ENCODE assay signal across 8 cellular contexts in genomic region chr9:85804993-85805788, GRCh38.
DNase-seq lines count a peak whose midpoint lies in the region; ATAC-seq and TF ChIP-seq lines count a peak whose summit lies in the region.
"Not testable (repeated sequence)": the region's sequence is repeated elsewhere in the genome, so short reads cannot be mapped to it uniquely, and the experiment has no call there.

No MANE protein-coding gene starts in this region.

- H3K79me2 ChIP-seq in Loucy (ENCODE audit: insufficient read depth, low read length) = peaks cover 32% of the 10 kb centered on the region; the same call in 1 of the 2 replicates

- not testable (repeated sequence) for H3K27me3 Mint-ChIP-seq in activated naive CD4-positive, alpha-beta T cell treated with anti-CD3 and anti-CD28 coated beads, Interleukin-2, amount 10 ng/mL, durations not matched to agents 7 days and 5 days; glutamatergic neuron (ENCODE audit: unreplicated experiment)

- peak overlapping the region; percentile 78 for H3K9ac ChIP-seq in Loucy (ENCODE audit: low read depth, low read length, poor library complexity, severe bottlenecking)

- H3K9me3 ChIP-seq in HAP-1; Loucy (ENCODE audit: insufficient read depth, low read depth, low read length): not testable (repeated sequence)

- H3K4me2 ChIP-seq in Loucy (ENCODE audit: low read depth, low read length, poor library complexity, severe bottlenecking) = peak overlapping the region; percentile 76

- DNase-seq in GM03348 (ENCODE audit: low spot score) (peak; percentile 78), HAP-1 (ENCODE audit: low spot score in 2 of 2) (peak; percentile 66 to 82), SK-N-DZ (ENCODE audit: low spot score) (peak; percentile 70), glutamatergic neuron (peak; percentile 77), omental fat pad (ENCODE audit: low spot score) (peak; percentile 35), superior temporal gyrus (ENCODE audit: extremely low spot score) (peak; percentile 72)
- peak; percentile 83 for DNase-seq in activated naive CD4-positive, alpha-beta T cell treated with anti-CD3 and anti-CD28 coated beads, Interleukin-2, amount 10 ng/mL, durations not matched to agents 7 days and 5 days

- H3K36me3 Mint-ChIP-seq in activated naive CD4-positive, alpha-beta T cell treated with anti-CD3 and anti-CD28 coated beads, Interleukin-2, amount 10 ng/mL, durations not matched to agents 7 days and 5 days = peaks cover 15% of the 10 kb centered on the region
- H3K36me3 Mint-ChIP-seq in glutamatergic neuron (ENCODE audit: unreplicated experiment) = not testable (repeated sequence)

- H3K27me3 ChIP-seq in HAP-1 (ENCODE audit: low read depth); Loucy (ENCODE audit: insufficient read depth, low read length, poor library complexity, severe bottlenecking): not testable (repeated sequence)

- in situ Hi-C loops in HAP-1 (cut with MboI; ENCODE audit: low sequenced_read_pairs) = not testable (repeated sequence)

- H3K4me3 Mint-ChIP-seq in activated naive CD4-positive, alpha-beta T cell treated with anti-CD3 and anti-CD28 coated beads, Interleukin-2, amount 10 ng/mL, durations not matched to agents 7 days and 5 days = peak overlapping the region; percentile 68
- H3K4me3 Mint-ChIP-seq in glutamatergic neuron (ENCODE audit: unreplicated experiment) = not testable (repeated sequence)

- H3K9me2 ChIP-seq in Loucy (replicated peaks; ENCODE audit: low read depth, low read length) = not testable (repeated sequence)

- CTCF ChIA-PET in activated naive CD4-positive, alpha-beta T cell treated with anti-CD3 and anti-CD28 coated beads, Interleukin-2, amount 10 ng/mL, durations not matched to agents 7 days and 5 days (lab: Charles Lee) = not testable (repeated sequence)

- H3K4me3 ChIP-seq in HAP-1 (peak overlapping the region; percentile 51), Loucy (ENCODE audit: low read length, poor library complexity, severe bottlenecking) (peak overlapping the region; percentile 83)

- not testable (repeated sequence) for H3K36me3 ChIP-seq in HAP-1 (replicated peaks); Loucy (ENCODE audit: insufficient read depth, low read length)

- not testable (repeated sequence) for TF ChIP-seq CTCF in Loucy (conservative IDR thresholded peaks at IDR 0.05; ENCODE audit: low read length); glutamatergic neuron (IDR thresholded peaks at IDR 0.05; ENCODE audit: partially characterized antibody, unreplicated experiment); omental fat pad (IDR thresholded peaks at IDR 0.05)

- H3K4me1 ChIP-seq in HAP-1 = not testable (repeated sequence)
- peaks cover 16% of the 10 kb centered on the region for H3K4me1 ChIP-seq in Loucy (ENCODE audit: insufficient read depth, low read length, poor library complexity, severe bottlenecking)

- peak overlapping the region; percentile 64 for H3K27ac Mint-ChIP-seq in activated naive CD4-positive, alpha-beta T cell treated with anti-CD3 and anti-CD28 coated beads, Interleukin-2, amount 10 ng/mL, durations not matched to agents 7 days and 5 days
- peak overlapping the region; percentile 22 for H3K27ac Mint-ChIP-seq in glutamatergic neuron (ENCODE audit: unreplicated experiment)

- peaks cover 21% of the 10 kb centered on the region for H3K4me1 Mint-ChIP-seq in activated naive CD4-positive, alpha-beta T cell treated with anti-CD3 and anti-CD28 coated beads, Interleukin-2, amount 10 ng/mL, durations not matched to agents 7 days and 5 days
- not testable (repeated sequence) for H3K4me1 Mint-ChIP-seq in glutamatergic neuron (ENCODE audit: low read depth, unreplicated experiment)

- peak; percentile 93 for ATAC-seq in omental fat pad (ENCODE audit: low FRiP score)

- not testable (repeated sequence) for H3K9me3 Mint-ChIP-seq in activated naive CD4-positive, alpha-beta T cell treated with anti-CD3 and anti-CD28 coated beads, Interleukin-2, amount 10 ng/mL, durations not matched to agents 7 days and 5 days; glutamatergic neuron (ENCODE audit: unreplicated experiment)

- H4K20me1 ChIP-seq in Loucy (ENCODE audit: insufficient read depth, low read length, poor library complexity, severe bottlenecking) = peaks cover 14% of the 10 kb centered on the region

- peak overlapping the region; percentile 92 for H2AFZ ChIP-seq in Loucy (ENCODE audit: low read length)

- not testable (repeated sequence) for H3F3A ChIP-seq in Loucy (ENCODE audit: low read depth)

Comparison
In these comparisons a context has a peak if more than half of its experiments do, and no peak if none do; other contexts are left out.
1. Peak in every context shown above with its lines: DNase-seq, ATAC-seq and H3K4me3 ChIP-seq.